Comparison of ENCODE assay signal across 8 cellular contexts in the genomic region with DNA sequence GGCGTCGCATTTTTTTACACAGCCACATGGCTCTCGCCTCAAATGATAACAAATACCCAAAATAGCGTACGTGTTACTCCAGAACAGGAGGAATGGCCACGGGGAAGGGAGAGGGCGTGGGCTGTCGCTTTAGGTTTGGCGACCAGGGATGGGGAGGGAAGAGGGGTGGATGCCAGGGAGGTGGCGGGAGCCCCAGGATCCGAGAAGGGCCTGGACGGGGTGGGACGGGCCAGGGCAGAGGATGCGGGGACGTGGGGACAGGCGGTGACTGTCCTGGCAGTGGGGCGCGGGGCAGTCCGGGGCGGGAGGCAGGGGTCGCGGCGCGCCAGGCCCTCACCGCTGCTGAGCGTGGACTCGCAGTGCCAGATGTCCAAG. TPM values are rescaled to one million over a fixed set of nuclear protein-coding genes. Genes with fewer than 3 reads are reported as not detected.
DNase-seq lines count a peak whose midpoint lies in the region; ATAC-seq and TF ChIP-seq lines count a peak whose summit lies in the region.
"Had no signal": no experiment of that assay in that cellular context is flagged by ENCODE, and none has a peak within 500 bp of the region (broad histone marks: within the 10 kb centered on the region; RNA-seq: fewer than 3 reads in every experiment).

No MANE protein-coding gene starts in this region.

- no peaks in the 10 kb centered on the region for H3K36me3 ChIP-seq in right lobe of liver
- no peaks in the 10 kb centered on the region for H3K36me3 ChIP-seq in thoracic aorta

- no peak for TF ChIP-seq POLR2A in right lobe of liver (IDR thresholded peaks at IDR 0.05)

- intact Hi-C loops in right lobe of liver (cut with DNase I), result no loop called here

- H3K9me3 Mint-ChIP-seq in chondrocyte (ENCODE audit: low read depth), result no peaks in the 10 kb centered on the region

- H3K27me3 ChIP-seq in right lobe of liver (no peaks in the 10 kb centered on the region), thoracic aorta (replicated peaks; ENCODE audit: insufficient read depth) (no peaks in the 10 kb centered on the region)

- peaks cover 12% of the 10 kb centered on the region for H3K27me3 Mint-ChIP-seq in chondrocyte (ENCODE audit: low read depth)

- WGBS in right lobe of liver (ENCODE audit: insufficient coverage, low coverage, low lambda C conversion rate, missing lambda C conversion rate), result 20% methylated on average over 10 of the region's 27 CpGs

- H3K36me3 Mint-ChIP-seq in chondrocyte (ENCODE audit: low read depth), result no peaks in the 10 kb centered on the region

- TF ChIP-seq CTCF in chondrocyte (IDR thresholded peaks at IDR 0.05) (no peak), right lobe of liver (IDR thresholded peaks at IDR 0.05) (no peak), thoracic aorta (IDR thresholded peaks at IDR 0.05) (no peak)

- H3K4me1 Mint-ChIP-seq in chondrocyte (ENCODE audit: low read depth), result peaks cover 45% of the 10 kb centered on the region

- H3K27ac Mint-ChIP-seq in chondrocyte (ENCODE audit: unreplicated experiment), result peak overlapping the region; percentile 83

- peak overlapping the region; percentile 50 to 54 (median 50) for H3K4me3 ChIP-seq in right lobe of liver
- peak overlapping the region; percentile 83 for H3K4me3 ChIP-seq in thoracic aorta

- H3K4me3 Mint-ChIP-seq in chondrocyte (ENCODE audit: unreplicated experiment), result peak overlapping the region; percentile 81

- H3K9me3 ChIP-seq in right lobe of liver, result no peaks in the 10 kb centered on the region
- no peaks in the 10 kb centered on the region for H3K9me3 ChIP-seq in thoracic aorta

- H3K27ac ChIP-seq in right lobe of liver, result peak overlapping the region; percentile 2 to 59 (median 56)
- H3K27ac ChIP-seq in thoracic aorta, result peak overlapping the region; percentile 82 to 86

- ATAC-seq in right lobe of liver (peak in 3 of 4 donors; percentile 16 to 41 (median 20)), thoracic aorta (ENCODE audit: insufficient number of reproducible peaks, low FRiP score, low read depth) (no peak), HG02840 (IDR thresholded peaks at IDR 0.05; ENCODE audit: low FRiP score, unreplicated experiment) (no peak)
- ATAC-seq in activated CD4-positive, CD25-positive, alpha-beta regulatory T cell treated with anti-CD3 and anti-CD28 coated beads, Interleukin-2, amount 50 U/mL, for 24 hours, result no peak

- no peaks in the 10 kb centered on the region for H3K4me1 ChIP-seq in right lobe of liver
- peaks cover 0 to 5% of the 10 kb centered on the region in 2 donors for H3K4me1 ChIP-seq in thoracic aorta (ENCODE audit: control insufficient read depth in 1 of 2, low read depth in 2 of 2)

- DNase-seq in NCI-H69 (lab: John Stamatoyannopoulos, UW) (peak; percentile 5), chondrocyte (ENCODE audit: low spot score) (peak; percentile 92), right lobe of liver (peak; percentile 19 to 47 (median 42)), thoracic aorta (ENCODE audit: low spot score) (no peak), SHP77 (lab: John Stamatoyannopoulos, UW) (no peak)
- DNase-seq: cortex of kidney had no signal

RNA-seq across cellular contexts. Expression of a gene that starts 0.6 kb away (rescaled TPM):
- total RNA-seq in chondrocyte (63.7 to 65.6 TPM (median 64.1 TPM) in 3 replicates), right lobe of liver (10 to 100 TPM in 5 of 6 experiments, 1 to 10 TPM in 1; 7.7 to 25.4 (median 13.4) TPM), thoracic aorta (100 to 1,000 TPM; 189 to 366 TPM)

Comparison
In these comparisons a context has a peak if more than half of its experiments do, and no peak if none do; other contexts are left out.
1. DNase-seq: peak in NCI-H69 (single experiment), chondrocyte (single experiment) and right lobe of liver (3 of 3); none in thoracic aorta (single experiment) and SHP77 (0 of 2).
2. ATAC-seq: peak in right lobe of liver (3 of 4); none in thoracic aorta (single experiment), activated CD4-positive, CD25-positive, alpha-beta regulatory T cell treated with anti-CD3 and anti-CD28 coated beads, Interleukin-2, amount 50 U/mL, for 24 hours (0 of 2) and HG02840 (single experiment).